ENCODE assay signal across 17 cellular contexts in the genomic region with DNA sequence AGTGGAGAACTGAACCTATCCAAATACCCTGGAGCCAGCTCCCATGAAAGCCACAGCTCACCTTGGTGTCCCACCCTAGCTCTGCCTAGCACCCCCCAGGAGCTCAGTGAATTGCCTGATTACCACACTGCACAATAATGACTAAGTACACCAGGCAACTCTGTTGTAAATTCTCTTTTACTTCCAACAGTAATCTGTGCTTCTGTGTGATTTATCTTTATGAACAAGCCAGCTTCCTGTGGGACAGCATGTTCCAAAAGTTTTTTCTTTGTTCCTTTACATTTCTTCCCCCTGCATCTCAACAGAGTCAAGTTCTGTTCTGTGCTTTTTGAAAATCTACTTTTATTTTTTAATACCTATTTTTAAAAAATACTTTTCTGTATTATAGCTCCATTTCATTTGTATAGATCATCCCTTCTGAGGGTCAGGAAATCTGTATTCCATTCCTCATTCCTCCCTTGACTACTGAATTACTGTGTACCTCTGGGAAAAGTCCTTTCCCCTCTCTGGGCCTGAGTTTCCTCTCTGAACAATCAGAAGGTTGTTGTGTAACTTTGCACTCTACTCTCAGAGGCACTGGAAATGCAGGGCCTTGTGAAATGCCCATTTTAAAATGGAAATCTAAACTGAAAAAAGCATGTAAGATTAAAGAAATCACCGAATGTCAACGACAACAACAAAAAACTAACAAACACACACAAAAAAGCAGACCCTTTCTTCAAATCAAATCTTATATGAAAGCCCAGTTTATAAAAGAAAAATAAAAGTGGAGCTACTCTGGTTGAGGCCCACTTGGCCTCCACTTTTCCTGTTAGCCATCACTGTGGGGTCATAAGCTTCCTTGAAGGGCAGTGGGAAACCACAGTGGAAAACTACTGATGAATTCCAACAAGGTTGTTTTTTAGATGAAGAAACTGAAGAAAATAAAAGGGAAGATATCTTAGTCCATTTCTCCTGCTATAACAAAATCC. TPM values are rescaled to one million over a fixed set of nuclear protein-coding genes. Genes with fewer than 3 reads are reported as not detected.
A peak's percentile ranks its signal among the peaks of the same experiment; 100 is the strongest.
DNase-seq lines count a peak whose midpoint lies in the region; ATAC-seq and TF ChIP-seq lines count a peak whose summit lies in the region.
"Had no signal": no experiment of that assay in that cellular context is flagged by ENCODE, and none has a peak within 500 bp of the region (broad histone marks: within the 10 kb centered on the region; RNA-seq: fewer than 3 reads in every experiment).

No MANE protein-coding gene starts in this region.

- H3K27me3 ChIP-seq in heart right ventricle (no peaks in the 10 kb centered on the region), uterus (no peaks in the 10 kb centered on the region), esophagus muscularis mucosa (no peaks in the 10 kb centered on the region)
- no peaks in the 10 kb centered on the region for H3K27me3 ChIP-seq in naive thymus-derived CD4-positive, alpha-beta T cell (ENCODE audit: control insufficient read depth in 2 of 2, insufficient read depth in 2 of 2, low read length in 2 of 2)

- H3K4me3 ChIP-seq in heart right ventricle (no peak overlapping the region), uterus (no peak overlapping the region), esophagus muscularis mucosa (no peak overlapping the region)
- H3K4me3 ChIP-seq in naive thymus-derived CD4-positive, alpha-beta T cell (ENCODE audit: low read length) = no peak overlapping the region
- H3K4me3 ChIP-seq: A549 had no signal

- peaks cover 0 to 4% (median 0%) of the 10 kb centered on the region in 7 donors for H3K4me1 Mint-ChIP-seq in naive thymus-derived CD4-positive, alpha-beta T cell
- H3K4me1 Mint-ChIP-seq: activated CD4-positive, alpha-beta T cell treated with anti-CD3 and anti-CD28 coated beads, Interleukin-2, amount 10 ng/mL, durations not matched to agents 24 days and 14 days; T-cell had no signal

- peak overlapping the region in 9 of 10 donors; percentile 9 to 70 (median 33) for H3K27ac ChIP-seq in heart right ventricle
- peak overlapping the region; percentile 46 to 77 for H3K27ac ChIP-seq in uterus
- no peak overlapping the region for H3K27ac ChIP-seq in naive thymus-derived CD4-positive, alpha-beta T cell (ENCODE audit: low read depth, low read length)
- peak overlapping the region in 1 of 4 donors; percentile 13 for H3K27ac ChIP-seq in esophagus muscularis mucosa (replicated peaks in 1 of 4)
- H3K27ac ChIP-seq: HL-60 had no signal

- TF ChIP-seq CTCF in heart right ventricle (IDR thresholded peaks at IDR 0.05) = no peak
- TF ChIP-seq CTCF in uterus (IDR thresholded peaks at IDR 0.05) = no peak
- no peak for TF ChIP-seq CTCF in esophagus muscularis mucosa (IDR thresholded peaks at IDR 0.05)

- peaks cover 0 to 7% (median 0%) of the 10 kb centered on the region in 11 donors for H3K9me3 Mint-ChIP-seq in naive thymus-derived CD4-positive, alpha-beta T cell
- H3K9me3 Mint-ChIP-seq: activated CD4-positive, alpha-beta T cell treated with anti-CD3 and anti-CD28 coated beads, Interleukin-2, amount 10 ng/mL, durations not matched to agents 24 days and 14 days had no signal

- WGBS in heart right ventricle, 2 donors = 55 to 71% methylated on average over 2 of the region's 2 CpGs
- WGBS in esophagus muscularis mucosa = 94% methylated on average over 2 of the region's 2 CpGs

- POLR2A ChIA-PET in naive thymus-derived CD4-positive, alpha-beta T cell (lab: Charles Lee) = interaction anchor here (1.1 to 2.0 kb wide), 3 partner anchors 22 to 228 kb away, joined by 4 to 6 read pairs (median 4); a partner anchor contains a TSS

- no peak for TF ChIP-seq EP300 in esophagus muscularis mucosa (IDR thresholded peaks at IDR 0.05)

- no peak overlapping the region for H3K4me3 Mint-ChIP-seq in naive thymus-derived CD4-positive, alpha-beta T cell
- H3K4me3 Mint-ChIP-seq: activated CD4-positive, alpha-beta T cell treated with anti-CD3 and anti-CD28 coated beads, Interleukin-2, amount 10 ng/mL, durations not matched to agents 24 days and 14 days; T-cell had no signal

- H3K27me3 Mint-ChIP-seq in naive thymus-derived CD4-positive, alpha-beta T cell = no peaks in the 10 kb centered on the region
- H3K27me3 Mint-ChIP-seq: activated CD4-positive, alpha-beta T cell treated with anti-CD3 and anti-CD28 coated beads, Interleukin-2, amount 10 ng/mL, durations not matched to agents 24 days and 14 days; T-cell had no signal

- CTCF ChIA-PET in naive thymus-derived CD4-positive, alpha-beta T cell (lab: Charles Lee) = interaction anchor here (0.7 to 3.5 kb wide), 3 partner anchors 9 to 45 kb away, joined by 3 to 18 read pairs (median 13); no protein-coding TSS in a partner anchor

- H3K9me3 ChIP-seq in heart right ventricle = no peaks in the 10 kb centered on the region
- no peaks in the 10 kb centered on the region for H3K9me3 ChIP-seq in uterus
- H3K9me3 ChIP-seq in naive thymus-derived CD4-positive, alpha-beta T cell (ENCODE audit: control insufficient read depth in 2 of 3, low read length in 3 of 3) = no peaks in the 10 kb centered on the region
- no peaks in the 10 kb centered on the region for H3K9me3 ChIP-seq in esophagus muscularis mucosa
- H3K9me3 ChIP-seq: A549 had no signal

- H3K36me3 Mint-ChIP-seq in naive thymus-derived CD4-positive, alpha-beta T cell = peaks cover 0 to 23% (median 7%) of the 10 kb centered on the region in 5 donors
- H3K36me3 Mint-ChIP-seq: T-cell had no signal

- TF ChIP-seq POLR2A in uterus (IDR thresholded peaks at IDR 0.05) (no peak), esophagus muscularis mucosa (IDR thresholded peaks at IDR 0.05; ENCODE audit: low read depth) (no peak)

- no peak overlapping the region for H3K27ac Mint-ChIP-seq in naive thymus-derived CD4-positive, alpha-beta T cell
- H3K27ac Mint-ChIP-seq: activated CD4-positive, alpha-beta T cell treated with anti-CD3 and anti-CD28 coated beads, Interleukin-2, amount 10 ng/mL, durations not matched to agents 24 days and 14 days; T-cell had no signal

- H3K4me1 ChIP-seq in heart right ventricle = peaks cover 3 to 58% (median 40%) of the 10 kb centered on the region in 9 donors
- H3K4me1 ChIP-seq in uterus = no peaks in the 10 kb centered on the region
- H3K4me1 ChIP-seq in naive thymus-derived CD4-positive, alpha-beta T cell (ENCODE audit: control insufficient read depth in 2 of 2, insufficient read depth in 2 of 2, low read length in 2 of 2) = no peaks in the 10 kb centered on the region
- peaks cover 14 to 35% (median 19%) of the 10 kb centered on the region in 4 donors for H3K4me1 ChIP-seq in esophagus muscularis mucosa

- peak in 1 of 8 donors; percentile 38 for ATAC-seq in heart right ventricle
- ATAC-seq in left ventricle myocardium superior = no peak
- ATAC-seq in naive thymus-derived CD4-positive, alpha-beta T cell = no peak
- ATAC-seq: A549, T-cell had no signal

- intact Hi-C loops in heart right ventricle (cut with DNase I) = loop anchor here in 2 of 10 donors (5.0 kb wide), 2 partner anchors 34 to 39 kb away; a partner anchor contains a TSS
- intact Hi-C loops in left ventricle myocardium superior (cut with micrococcal nuclease) = no loop called here
- intact Hi-C loops in uterus (cut with DNase I; ENCODE audit: low total_unique reads) = no loop called here
- intact Hi-C loops in naive thymus-derived CD4-positive, alpha-beta T cell (cut with micrococcal nuclease) = no loop called here
- intact Hi-C loops in esophagus muscularis mucosa (cut with DNase I) = no loop called here

- peaks cover 0 to 99% (median 41%) of the 10 kb centered on the region in 9 donors for H3K36me3 ChIP-seq in heart right ventricle
- no peaks in the 10 kb centered on the region for H3K36me3 ChIP-seq in uterus
- no peaks in the 10 kb centered on the region for H3K36me3 ChIP-seq in naive thymus-derived CD4-positive, alpha-beta T cell (ENCODE audit: control insufficient read depth in 2 of 3, insufficient read depth in 3 of 3, low read length in 3 of 3)
- H3K36me3 ChIP-seq in esophagus muscularis mucosa = peaks cover 0 to 83% (median 12%) of the 10 kb centered on the region in 4 donors

- DNase-seq in heart right ventricle (no peak), left ventricle myocardium superior (no peak), lung microvascular endothelial cell (ENCODE audit: low read depth in 2 of 2) (peak; percentile 31 to 37), uterus (no peak), esophagus muscularis mucosa (ENCODE audit: extremely low spot score) (no peak)
- no peak for DNase-seq in naive thymus-derived CD4-positive, alpha-beta T cell
- DNase-seq: activated CD4-positive, alpha-beta T cell treated with anti-CD3 and anti-CD28 coated beads, Interleukin-2, amount 10 ng/mL, durations not matched to agents 24 days and 14 days; activated effector memory CD4-positive, alpha-beta T cell treated with anti-CD3 and anti-CD28 coated beads, Interleukin-2, amount 50 U/mL, for 16 hours; DMS 273 treated with DMSO at 0.1 percent for 48 hours; MM.1S; NCI-H2171 treated with DMSO at 0.1 percent for 48 hours; stimulated activated CD4-positive, alpha-beta T cell treated with anti-CD3 and anti-CD28 coated beads, Interleukin-4, amount 100 ng/mL, for 24 hours; T-cell had no signal

RNA-seq across cellular contexts. Expression of a gene that starts 21.8 kb away (rescaled TPM):
- total RNA-seq in heart right ventricle (10 to 100 TPM in 6 of 10 donors, 1 to 10 TPM in 4; 8.1 to 13.4 (median 10.2) TPM), left ventricle myocardium superior (8.9 TPM), lung microvascular endothelial cell (39.7 and 128 TPM in 2 replicates), uterus (10 to 100 TPM; 13.5 to 27.0 (median 22.6) TPM), esophagus muscularis mucosa (10 to 100 TPM in 1 of 4 donors, 1 to 10 TPM in 3; 7.8 to 14.9 (median 8.7) TPM)
- 1 to 10 TPM; 4.8 to 9.5 TPM for polyA plus RNA-seq in heart right ventricle
- 10 to 100 TPM; 12.0 to 40.1 (median 32.2) TPM for total RNA-seq in naive thymus-derived CD4-positive, alpha-beta T cell
- 1 to 10 TPM; 5.9 to 7.5 TPM for polyA plus RNA-seq in naive thymus-derived CD4-positive, alpha-beta T cell

RNA-seq across cellular contexts. Expression of a gene that starts 34.3 kb away (rescaled TPM):
- total RNA-seq in heart right ventricle = 1 to 10 TPM; 2.6 to 5.5 (median 4.0) TPM
- 1 to 10 TPM; 4.5 to 6.2 TPM for polyA plus RNA-seq in heart right ventricle
- 2.6 TPM for total RNA-seq in left ventricle myocardium superior
- total RNA-seq in lung microvascular endothelial cell = 9.8 and 13.3 TPM in 2 replicates
- 1 to 10 TPM in 3 of 4 donors, under 1 TPM in 1; 0.59 to 8.6 (median 5.9) TPM for total RNA-seq in uterus
- total RNA-seq in naive thymus-derived CD4-positive, alpha-beta T cell = 10 to 100 TPM; 29.7 to 53.7 (median 36.3) TPM
- 10 to 100 TPM; 12.7 to 21.1 TPM for polyA plus RNA-seq in naive thymus-derived CD4-positive, alpha-beta T cell
- 1 to 10 TPM; 4.0 to 5.8 (median 4.7) TPM for total RNA-seq in esophagus muscularis mucosa

RNA-seq across cellular contexts. Expression of a gene that starts 51.9 kb away (rescaled TPM):
- 10 to 100 TPM; 30.3 to 61.6 (median 47.2) TPM for total RNA-seq in heart right ventricle
- polyA plus RNA-seq in heart right ventricle = 10 to 100 TPM; 35.6 to 35.9 TPM
- total RNA-seq in left ventricle myocardium superior = 48.9 TPM
- 106 and 219 TPM in 2 replicates for total RNA-seq in lung microvascular endothelial cell
- 10 to 100 TPM in 3 of 4 donors, 1 to 10 TPM in 1; 5.3 to 26.9 (median 24.6) TPM for total RNA-seq in uterus
- under 1 TPM in 3 of 5 experiments, not detected in 2; 0.08 to 0.76 (median 0.49) TPM for total RNA-seq in naive thymus-derived CD4-positive, alpha-beta T cell
- 1 to 10 TPM in 1 of 2 donors, under 1 TPM in 1; 0.18 to 1.1 TPM for polyA plus RNA-seq in naive thymus-derived CD4-positive, alpha-beta T cell
- total RNA-seq in esophagus muscularis mucosa = 10 to 100 TPM in 3 of 4 donors, 1 to 10 TPM in 1; 10.0 to 23.8 (median 16.6) TPM
- total RNA-seq: activated CD4-positive, alpha-beta T cell treated with anti-CD3 and anti-CD28 coated beads, Interleukin-2, amount 10 ng/mL, durations not matched to agents 24 days and 14 days had no signal

RNA-seq across cellular contexts. Expression of a gene that starts 55.6 kb away (rescaled TPM):
- total RNA-seq in heart right ventricle (under 1 TPM in 2 of 10 donors, not detected in 8; 0.44 to 0.83 TPM), left ventricle myocardium superior (not detected), lung microvascular endothelial cell (not detected in 2 replicates), uterus (1 to 10 TPM in 2 of 4 donors, not detected in 2; 1.6 to 2.3 TPM), esophagus muscularis mucosa (10 to 100 TPM in 2 of 4 donors, 1 to 10 TPM in 2; 2.5 to 20.3 (median 8.0) TPM)
- polyA plus RNA-seq in heart right ventricle = under 1 TPM in 1 of 2 donors, not detected in 1; 0.57 TPM
- total RNA-seq in naive thymus-derived CD4-positive, alpha-beta T cell = not detected
- polyA plus RNA-seq in naive thymus-derived CD4-positive, alpha-beta T cell = not detected
- total RNA-seq: activated CD4-positive, alpha-beta T cell treated with anti-CD3 and anti-CD28 coated beads, Interleukin-2, amount 10 ng/mL, durations not matched to agents 24 days and 14 days; frontal cortex; T-cell; temporal lobe had no signal

Comparison
In these comparisons a context has a peak if more than half of its experiments do, and no peak if none do; other contexts are left out.
1. DNase-seq: peak in lung microvascular endothelial cell (2 of 2); none in heart right ventricle (0 of 2), left ventricle myocardium superior (single experiment), uterus (0 of 2), naive thymus-derived CD4-positive, alpha-beta T cell (0 of 9) and esophagus muscularis mucosa (single experiment).